ENCODE assay signal across 1 cellular context in genomic region chr15:89939377-89939776, GRCh38. TPM values are rescaled to one million over a fixed set of nuclear protein-coding genes. Genes with fewer than 3 reads are reported as not detected.
"Had no signal": no experiment of that assay in that cellular context is flagged by ENCODE, and none has a peak within 500 bp of the region (broad histone marks: within the 10 kb centered on the region; RNA-seq: fewer than 3 reads in every experiment).

No MANE protein-coding gene starts in this region.

RNA-seq across cellular contexts. Expression of gene ARPIN, which starts 26.6 kb away (rescaled TPM):
- total RNA-seq: GM12878 had no signal
